ENCODE assay signal across 17 cellular contexts in the genomic region with DNA sequence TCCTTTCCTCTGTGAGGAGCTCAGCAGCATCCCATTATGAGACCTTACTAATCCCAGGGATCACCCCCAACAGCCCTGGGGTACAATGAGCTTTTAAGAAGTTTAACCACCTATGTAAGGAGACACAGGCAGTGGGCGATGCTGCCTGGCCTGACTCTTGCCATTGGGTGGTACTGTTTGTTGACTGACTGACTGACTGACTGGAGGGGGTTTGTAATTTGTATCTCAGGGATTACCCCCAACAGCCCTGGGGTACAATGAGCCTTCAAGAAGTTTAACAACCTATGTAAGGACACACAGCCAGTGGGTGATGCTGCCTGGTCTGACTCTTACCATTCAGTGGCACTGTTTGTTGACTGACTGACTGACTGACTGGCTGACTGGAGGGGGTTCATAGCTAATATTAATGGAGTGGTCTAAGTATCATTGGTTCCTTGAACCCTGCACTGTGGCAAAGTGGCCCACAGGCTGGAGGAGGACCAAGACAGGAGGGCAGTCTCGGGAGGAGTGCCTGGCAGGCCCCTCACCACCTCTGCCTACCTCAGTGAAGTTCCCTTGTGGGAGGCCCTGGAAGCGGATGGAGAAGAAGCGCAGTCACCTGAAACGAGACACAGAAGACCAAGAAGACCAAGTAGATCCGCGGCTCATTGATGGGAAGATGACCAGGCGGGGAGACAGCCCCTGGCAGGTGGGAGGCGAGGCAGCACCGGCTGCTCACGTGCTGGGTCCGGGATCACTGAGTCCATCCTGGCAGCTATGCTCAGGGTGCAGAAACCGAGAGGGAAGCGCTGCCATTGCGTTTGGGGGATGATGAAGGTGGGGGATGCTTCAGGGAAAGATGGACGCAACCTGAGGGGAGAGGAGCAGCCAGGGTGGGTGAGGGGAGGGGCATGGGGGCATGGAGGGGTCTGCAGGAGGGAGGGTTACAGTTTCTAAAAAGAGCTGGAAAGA. TPM values are rescaled to one million over a fixed set of nuclear protein-coding genes. Genes with fewer than 3 reads are reported as not detected.
DNase-seq lines count a peak whose midpoint lies in the region; ATAC-seq and TF ChIP-seq lines count a peak whose summit lies in the region.
"Had no signal": no experiment of that assay in that cellular context is flagged by ENCODE, and none has a peak within 500 bp of the region (broad histone marks: within the 10 kb centered on the region; RNA-seq: fewer than 3 reads in every experiment).

No MANE protein-coding gene starts in this region.

- peaks cover 37% of the 10 kb centered on the region for H3K27me3 Mint-ChIP-seq in activated CD4-positive, alpha-beta memory T cell treated with anti-CD3 and anti-CD28 coated beads, Interleukin-2, amount 10 ng/mL, durations not matched to agents 7 days and 5 days
- H3K27me3 Mint-ChIP-seq in activated CD4-positive, alpha-beta memory T cell treated with anti-CD3 and anti-CD28 coated beads for 36 hours: peaks cover 40% of the 10 kb centered on the region
- peaks cover 44% of the 10 kb centered on the region for H3K27me3 Mint-ChIP-seq in WTC11 (ENCODE audit: low read depth)
- peaks cover 38% of the 10 kb centered on the region for H3K27me3 Mint-ChIP-seq in activated CD8-positive, alpha-beta T cell treated with anti-CD3 and anti-CD28 coated beads for 36 hours

- no peaks in the 10 kb centered on the region for H3K36me3 Mint-ChIP-seq in activated CD4-positive, alpha-beta memory T cell treated with anti-CD3 and anti-CD28 coated beads, Interleukin-2, amount 10 ng/mL, durations not matched to agents 7 days and 5 days (ENCODE audit: low read depth)
- no peaks in the 10 kb centered on the region for H3K36me3 Mint-ChIP-seq in activated CD4-positive, alpha-beta memory T cell treated with anti-CD3 and anti-CD28 coated beads for 36 hours
- H3K36me3 Mint-ChIP-seq in WTC11: no peaks in the 10 kb centered on the region
- H3K36me3 Mint-ChIP-seq in activated CD8-positive, alpha-beta T cell treated with anti-CD3 and anti-CD28 coated beads for 36 hours (ENCODE audit: low read depth): no peaks in the 10 kb centered on the region

- CTCF ChIA-PET in activated CD4-positive, alpha-beta memory T cell treated with anti-CD3 and anti-CD28 coated beads, Interleukin-2, amount 10 ng/mL, durations not matched to agents 7 days and 5 days (lab: Charles Lee): interaction anchor here (1.1 kb wide), 1 partner anchor 10 kb away, joined by 3 read pairs; no protein-coding TSS in a partner anchor
- CTCF ChIA-PET in activated CD4-positive, alpha-beta memory T cell treated with anti-CD3 and anti-CD28 coated beads for 36 hours (lab: Charles Lee): no interaction called here
- CTCF ChIA-PET in WTC11 (lab: Charles Lee): interaction anchor here (0.6 to 3.3 kb wide), 6 partner anchors 10 to 269 kb away, joined by 3 to 23 read pairs (median 6); no protein-coding TSS in a partner anchor
- CTCF ChIA-PET in activated CD8-positive, alpha-beta T cell treated with anti-CD3 and anti-CD28 coated beads for 36 hours (lab: Charles Lee): interaction anchor here (1.5 to 2.1 kb wide), 2 partner anchors 10 to 71 kb away, joined by 3 to 5 read pairs; no protein-coding TSS in a partner anchor

- H3K4me3 Mint-ChIP-seq in activated CD4-positive, alpha-beta memory T cell treated with anti-CD3 and anti-CD28 coated beads, Interleukin-2, amount 10 ng/mL, durations not matched to agents 7 days and 5 days: no peak overlapping the region
- no peak overlapping the region for H3K4me3 Mint-ChIP-seq in activated CD4-positive, alpha-beta memory T cell treated with anti-CD3 and anti-CD28 coated beads for 36 hours
- H3K4me3 Mint-ChIP-seq in WTC11: no peak overlapping the region
- no peak overlapping the region for H3K4me3 Mint-ChIP-seq in activated CD8-positive, alpha-beta T cell treated with anti-CD3 and anti-CD28 coated beads for 36 hours
- H3K4me3 Mint-ChIP-seq: CD8-positive, alpha-beta memory T cell; HFFc6 had no signal

- peaks cover 13% of the 10 kb centered on the region for H3K4me1 Mint-ChIP-seq in activated CD4-positive, alpha-beta memory T cell treated with anti-CD3 and anti-CD28 coated beads, Interleukin-2, amount 10 ng/mL, durations not matched to agents 7 days and 5 days
- peaks cover 7% of the 10 kb centered on the region for H3K4me1 Mint-ChIP-seq in activated CD4-positive, alpha-beta memory T cell treated with anti-CD3 and anti-CD28 coated beads for 36 hours (ENCODE audit: low read depth)
- H3K4me1 Mint-ChIP-seq in WTC11: peaks cover 15% of the 10 kb centered on the region
- H3K4me1 Mint-ChIP-seq in activated CD8-positive, alpha-beta T cell treated with anti-CD3 and anti-CD28 coated beads for 36 hours (ENCODE audit: low read depth): peaks cover 8% of the 10 kb centered on the region

- 93% methylated on average over 16 of the region's 16 CpGs for WGBS in esophagus muscularis mucosa
- WGBS in testis, 2 donors: 92 to 95% methylated on average over 16 of the region's 16 CpGs

- POLR2A ChIA-PET in activated CD4-positive, alpha-beta memory T cell treated with anti-CD3 and anti-CD28 coated beads, Interleukin-2, amount 10 ng/mL, durations not matched to agents 7 days and 5 days (lab: Charles Lee): no interaction called here
- POLR2A ChIA-PET in activated CD4-positive, alpha-beta memory T cell treated with anti-CD3 and anti-CD28 coated beads for 36 hours (lab: Charles Lee): no interaction called here
- POLR2A ChIA-PET in WTC11 (lab: Charles Lee): interaction anchor here (0.5 to 0.7 kb wide), 2 partner anchors 48 to 286 kb away, joined by 4 read pairs; no protein-coding TSS in a partner anchor
- POLR2A ChIA-PET in activated CD8-positive, alpha-beta T cell treated with anti-CD3 and anti-CD28 coated beads for 36 hours (lab: Charles Lee): no interaction called here

- no peaks in the 10 kb centered on the region for H3K9me3 Mint-ChIP-seq in activated CD4-positive, alpha-beta memory T cell treated with anti-CD3 and anti-CD28 coated beads, Interleukin-2, amount 10 ng/mL, durations not matched to agents 7 days and 5 days
- H3K9me3 Mint-ChIP-seq in activated CD4-positive, alpha-beta memory T cell treated with anti-CD3 and anti-CD28 coated beads for 36 hours: no peaks in the 10 kb centered on the region
- H3K9me3 Mint-ChIP-seq in WTC11: no peaks in the 10 kb centered on the region
- no peaks in the 10 kb centered on the region for H3K9me3 Mint-ChIP-seq in activated CD8-positive, alpha-beta T cell treated with anti-CD3 and anti-CD28 coated beads for 36 hours
- H3K9me3 Mint-ChIP-seq: CD8-positive, alpha-beta memory T cell; HFFc6 had no signal

- no peak for TF ChIP-seq EP300 in esophagus muscularis mucosa (IDR thresholded peaks at IDR 0.05)

- ATAC-seq in WTC11: no peak
- no peak for ATAC-seq in activated CD8-positive, alpha-beta T cell treated with anti-CD3 and anti-CD28 coated beads for 36 hours

- H3K36me3 ChIP-seq in esophagus muscularis mucosa: no peaks in the 10 kb centered on the region
- H3K36me3 ChIP-seq in testis (ENCODE audit: low read depth, missing control alignments): no peaks in the 10 kb centered on the region
- H3K36me3 ChIP-seq: BLaER1 had no signal

- no peak for TF ChIP-seq POLR2A in esophagus muscularis mucosa (IDR thresholded peaks at IDR 0.05; ENCODE audit: low read depth)
- no peak for TF ChIP-seq POLR2A in testis (IDR thresholded peaks at IDR 0.05)

- H3K27me3 ChIP-seq in esophagus muscularis mucosa: peaks cover 7 to 75% (median 24%) of the 10 kb centered on the region in 4 donors
- no peaks in the 10 kb centered on the region for H3K27me3 ChIP-seq in testis

- intact Hi-C loops in activated CD4-positive, alpha-beta memory T cell treated with anti-CD3 and anti-CD28 coated beads for 36 hours (cut with micrococcal nuclease): no loop called here
- intact Hi-C loops in esophagus muscularis mucosa (cut with DNase I): no loop called here
- intact Hi-C loops in testis (cut with DNase I; ENCODE audit: low total_unique reads): no loop called here
- intact Hi-C loops in activated CD8-positive, alpha-beta T cell treated with anti-CD3 and anti-CD28 coated beads for 36 hours (cut with micrococcal nuclease): no loop called here

- peaks cover 11 to 17% (median 14%) of the 10 kb centered on the region in 4 donors for H3K4me1 ChIP-seq in esophagus muscularis mucosa
- peaks cover 8% of the 10 kb centered on the region for H3K4me1 ChIP-seq in testis
- H3K4me1 ChIP-seq: Caco-2 had no signal

- peak; percentile 8 for DNase-seq in activated CD4-positive, alpha-beta memory T cell treated with anti-CD3 and anti-CD28 coated beads, Interleukin-2, amount 10 ng/mL, durations not matched to agents 7 days and 5 days
- DNase-seq in activated CD4-positive, alpha-beta memory T cell treated with anti-CD3 and anti-CD28 coated beads for 36 hours: no peak
- DNase-seq in WTC11 (ENCODE audit: low spot score) (no peak), esophagus muscularis mucosa (ENCODE audit: extremely low spot score) (peak; percentile 91), testis (peak; percentile 4), activated T-cell treated with anti-CD3 and anti-CD28 coated beads for 4 hours (no peak), iPS-NIHi11 (ENCODE audit: low spot score) (no peak)
- DNase-seq in activated CD8-positive, alpha-beta T cell treated with anti-CD3 and anti-CD28 coated beads for 36 hours: no peak
- DNase-seq: AML-193; Caco-2; CD8-positive, alpha-beta memory T cell; DND-41; GF-D8; HFFc6 had no signal

- H3K27ac ChIP-seq in esophagus muscularis mucosa (replicated peaks in 1 of 4) (no peak overlapping the region), testis (no peak overlapping the region)
- H3K27ac ChIP-seq: 22Rv1, BLaER1 had no signal

- H3K4me3 ChIP-seq in esophagus muscularis mucosa (no peak overlapping the region), testis (no peak overlapping the region)
- H3K4me3 ChIP-seq: BLaER1 had no signal

- H3K9me3 ChIP-seq in esophagus muscularis mucosa: no peaks in the 10 kb centered on the region
- no peaks in the 10 kb centered on the region for H3K9me3 ChIP-seq in testis
- H3K9me3 ChIP-seq: BLaER1, Caco-2 had no signal

- TF ChIP-seq CTCF in WTC11 (IDR thresholded peaks at IDR 0.05) (no peak), esophagus muscularis mucosa (IDR thresholded peaks at IDR 0.05) (no peak), testis (IDR thresholded peaks at IDR 0.05) (no peak)
- no peak for TF ChIP-seq CTCF in activated CD8-positive, alpha-beta T cell treated with anti-CD3 and anti-CD28 coated beads for 36 hours (IDR thresholded peaks at IDR 0.05)

- no peak overlapping the region for H3K27ac Mint-ChIP-seq in activated CD4-positive, alpha-beta memory T cell treated with anti-CD3 and anti-CD28 coated beads, Interleukin-2, amount 10 ng/mL, durations not matched to agents 7 days and 5 days
- no peak overlapping the region for H3K27ac Mint-ChIP-seq in activated CD4-positive, alpha-beta memory T cell treated with anti-CD3 and anti-CD28 coated beads for 36 hours
- H3K27ac Mint-ChIP-seq in WTC11: no peak overlapping the region
- H3K27ac Mint-ChIP-seq in activated CD8-positive, alpha-beta T cell treated with anti-CD3 and anti-CD28 coated beads for 36 hours: no peak overlapping the region
- H3K27ac Mint-ChIP-seq: HFFc6 had no signal

RNA-seq across cellular contexts. Expression of gene PROC, which starts 7.6 kb away (rescaled TPM):
- total RNA-seq in activated CD4-positive, alpha-beta memory T cell treated with anti-CD3 and anti-CD28 coated beads, Interleukin-2, amount 10 ng/mL, durations not matched to agents 7 days and 5 days: not detected
- not detected for total RNA-seq in activated CD4-positive, alpha-beta memory T cell treated with anti-CD3 and anti-CD28 coated beads for 36 hours
- total RNA-seq in WTC11 (2021) (0.30 to 0.59 TPM (median 0.39 TPM) in 3 replicates), esophagus muscularis mucosa (not detected), testis (under 1 TPM in 1 of 2 donors, not detected in 1; 0.63 TPM)
- polyA plus RNA-seq in testis (ENCODE audit: insufficient read depth, low read depth, low replicate concordance): not detected
- not detected for total RNA-seq in activated CD8-positive, alpha-beta T cell treated with anti-CD3 and anti-CD28 coated beads for 36 hours
- total RNA-seq: A673, HFFc6 had no signal
- polyA plus RNA-seq: CD8-positive, alpha-beta memory T cell had no signal

RNA-seq across cellular contexts. Expression of gene MAP3K2, which starts 38.0 kb away (rescaled TPM):
- total RNA-seq in activated CD4-positive, alpha-beta memory T cell treated with anti-CD3 and anti-CD28 coated beads, Interleukin-2, amount 10 ng/mL, durations not matched to agents 7 days and 5 days: 10 to 100 TPM; 56.2 to 59.6 TPM
- 10 to 100 TPM; 33.4 to 34.9 TPM for total RNA-seq in activated CD4-positive, alpha-beta memory T cell treated with anti-CD3 and anti-CD28 coated beads for 36 hours
- total RNA-seq in WTC11 (2021): 26.9 to 31.7 TPM (median 31.3 TPM) in 3 replicates
- total RNA-seq in esophagus muscularis mucosa: 10 to 100 TPM; 51.4 to 68.6 (median 66.2) TPM
- 10 to 100 TPM; 74.0 to 74.5 TPM for total RNA-seq in testis
- polyA plus RNA-seq in testis (ENCODE audit: insufficient read depth, low read depth, low replicate concordance): 16.3 TPM
- total RNA-seq in activated CD8-positive, alpha-beta T cell treated with anti-CD3 and anti-CD28 coated beads for 36 hours: 10 to 100 TPM; 54.7 to 55.5 TPM

Comparison
In these comparisons a context has a peak if more than half of its experiments do, and no peak if none do; other contexts are left out.
1. DNase-seq: peak in activated CD4-positive, alpha-beta memory T cell treated with anti-CD3 and anti-CD28 coated beads, Interleukin-2, amount 10 ng/mL, durations not matched to agents 7 days and 5 days (single experiment), esophagus muscularis mucosa (single experiment) and testis (single experiment); none in activated CD4-positive, alpha-beta memory T cell treated with anti-CD3 and anti-CD28 coated beads for 36 hours (single experiment), WTC11 (single experiment), activated T-cell treated with anti-CD3 and anti-CD28 coated beads for 4 hours (single experiment), activated CD8-positive, alpha-beta T cell treated with anti-CD3 and anti-CD28 coated beads for 36 hours (single experiment) and iPS-NIHi11 (single experiment).